8 cellular contexts compared by ENCODE assay signal in the genomic region with DNA sequence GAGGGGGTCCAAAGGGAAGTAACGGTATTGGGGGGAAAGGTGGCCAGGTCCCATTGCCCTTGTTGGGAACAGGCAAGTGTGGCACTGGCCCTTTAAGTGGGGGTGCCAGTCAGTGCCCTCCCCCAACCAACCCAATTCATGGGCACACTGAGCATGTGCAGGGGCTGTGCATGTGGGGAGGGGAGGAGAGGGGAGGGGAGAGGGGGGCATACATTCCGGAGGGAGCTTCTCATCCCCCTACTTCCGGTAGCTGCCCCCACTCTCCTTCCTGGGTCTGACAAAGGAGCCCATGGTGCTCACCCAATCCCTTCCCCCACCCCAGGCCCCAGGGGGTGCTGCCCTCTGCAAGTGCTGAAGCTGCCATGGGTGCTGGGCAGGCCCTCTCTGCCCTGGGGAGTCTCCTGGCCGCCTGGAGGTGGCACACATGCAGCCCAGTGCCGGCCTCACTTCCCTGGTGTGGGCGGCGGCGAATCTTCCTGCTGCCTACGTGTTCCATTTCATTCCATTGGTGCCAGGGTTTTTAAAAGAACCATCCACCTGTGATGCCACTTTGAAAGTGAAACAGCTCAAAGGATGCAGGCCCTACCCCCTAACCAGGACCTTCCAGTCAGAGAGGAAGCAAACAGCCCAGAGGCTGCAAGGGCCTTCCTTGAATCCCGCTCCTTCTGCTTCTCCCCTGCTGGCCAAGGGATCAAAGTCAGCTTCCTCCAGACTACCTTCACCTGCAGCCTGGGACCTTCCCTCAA. TPM values are rescaled to one million over a fixed set of nuclear protein-coding genes. Genes with fewer than 3 reads are reported as not detected.
DNase-seq lines count a peak whose midpoint lies in the region; ATAC-seq and TF ChIP-seq lines count a peak whose summit lies in the region.

No MANE protein-coding gene starts in this region.

- intact Hi-C loops in adrenal gland (cut with DNase I): no loop called here
- intact Hi-C loops in right cardiac atrium (cut with DNase I): no loop called here

- POLR2A ChIA-PET in AG04450 (lab: Yijun Ruan, JAX): interaction anchor here (0.5 to 5.4 kb wide), 5 partner anchors 11 to 1246 kb away, joined by 3 to 73 read pairs (median 6); a partner anchor contains a TSS

- peaks cover 22% of the 10 kb centered on the region for H3K36me3 Mint-ChIP-seq in GM23338 (ENCODE audit: low read depth)

- H3K27ac ChIP-seq in AG04450 (ENCODE audit: low read depth, low read length) (peak overlapping the region; percentile 75), GM23338 (ENCODE audit: low read depth) (peak overlapping the region; percentile 97), adrenal gland (peak overlapping the region; percentile 69 to 93 (median 83)), right cardiac atrium (ENCODE audit: low read length) (peak overlapping the region; percentile 92), rectal smooth muscle tissue (ENCODE audit: low read depth, low read length) (peak overlapping the region; percentile 97)

- DNase-seq in AG04450 (ENCODE audit: low read depth, low spot score) (no peak), GM23338 (ENCODE audit: low spot score) (peak; percentile 63), SK-MEL-5 (ENCODE audit: low read depth, low spot score) (peak; percentile 98), adrenal gland (peak; percentile 80 to 91 (median 87)), right cardiac atrium (peak; percentile 51 to 82 (median 82)), NCI-H2107 (lab: John Stamatoyannopoulos, UW) (no peak), NCI-H345 treated with DMSO at 0.1 percent for 48 hours (lab: John Stamatoyannopoulos, UW; ENCODE audit: unreplicated experiment) (no peak)

- TF ChIP-seq POLR2A in adrenal gland (IDR thresholded peaks at IDR 0.05): peak; percentile 24 to 68

- peaks cover 31% of the 10 kb centered on the region for H3K4me1 ChIP-seq in GM23338 (ENCODE audit: insufficient read depth)
- H3K4me1 ChIP-seq in adrenal gland (replicated peaks in 1 of 2): peaks cover 26 to 43% of the 10 kb centered on the region in 2 donors
- peaks cover 14% of the 10 kb centered on the region for H3K4me1 ChIP-seq in right cardiac atrium (ENCODE audit: control insufficient read depth, insufficient read depth, low read length)
- H3K4me1 ChIP-seq in rectal smooth muscle tissue (ENCODE audit: control insufficient read depth, insufficient read depth, low read length): peaks cover 20% of the 10 kb centered on the region

- peak overlapping the region; percentile 96 for H3K27ac Mint-ChIP-seq in GM23338

- TF ChIP-seq CTCF in AG04450 (IDR thresholded peaks at IDR 0.05; ENCODE audit: low read depth, low read length) (no peak), GM23338 (conservative IDR thresholded peaks at IDR 0.05; ENCODE audit: low read depth in 2 of 2) (0 out of 4 replicates have a peak, but pooled peaks of 1 of the 2 experiments have one; percentile 10), adrenal gland (IDR thresholded peaks at IDR 0.05) (peak in 3 of 6 experiments; percentile 12 to 18 (median 18))

- H3K79me2 ChIP-seq in GM23338 (replicated peaks; ENCODE audit: insufficient read depth): no peaks in the 10 kb centered on the region

- CTCF ChIA-PET in AG04450 (lab: Charles Lee): interaction anchor here (0.7 to 4.8 kb wide), 6 partner anchors 14 to 77 kb away, joined by 3 to 42 read pairs (median 8); a partner anchor contains a TSS

- 0 out of 2 replicates have a peak, but pooled peaks cover 8% of the 10 kb centered on the region for H3F3A ChIP-seq in GM23338 (replicated peaks; ENCODE audit: low read depth)

- H4K20me1 ChIP-seq in GM23338 (replicated peaks; ENCODE audit: insufficient read depth): no peaks in the 10 kb centered on the region

- H3K4me1 Mint-ChIP-seq in GM23338: peaks cover 36% of the 10 kb centered on the region

- in situ Hi-C loops in SK-MEL-5 (cut with HindIII; ENCODE audit: low pct_unique_long_range_greater_than_20kb, low sequenced_read_pairs): no loop called here

- H3K4me2 ChIP-seq in GM23338: peak overlapping the region; percentile 77

- H3K27me3 Mint-ChIP-seq in GM23338 (ENCODE audit: insufficient read depth, low read depth, poor library complexity): peaks cover 17% of the 10 kb centered on the region

- H3K9ac ChIP-seq in rectal smooth muscle tissue (ENCODE audit: low read length): peak overlapping the region; percentile 53

- H3K4me3 ChIP-seq in AG04450 (ENCODE audit: low read depth, low read length) (0 out of 2 replicates have a peak overlapping the region, but pooled peaks have one; percentile 10), GM23338 (peak overlapping the region; percentile 42; the same call in 1 of the 2 replicates), adrenal gland (peak overlapping the region in 3 of 4 donors; percentile 6 to 52 (median 25)), right cardiac atrium (ENCODE audit: low read length) (no peak overlapping the region), rectal smooth muscle tissue (ENCODE audit: low read length) (peak overlapping the region; percentile 58)

- H3K9me3 ChIP-seq in AG04450 (ENCODE audit: control insufficient read depth, insufficient read depth, low read length) (no peaks in the 10 kb centered on the region; the same call in 1 of the 2 replicates), adrenal gland (replicated peaks in 1 of 3) (no peaks in the 10 kb centered on the region), right cardiac atrium (ENCODE audit: control insufficient read depth, low read length) (no peaks in the 10 kb centered on the region)

- H3K36me3 ChIP-seq in GM23338 (ENCODE audit: insufficient read depth) (no peaks in the 10 kb centered on the region), adrenal gland (replicated peaks in 1 of 2) (peaks cover 0 to 10% of the 10 kb centered on the region in 2 donors), rectal smooth muscle tissue (ENCODE audit: control insufficient read depth, insufficient read depth, low read length) (no peaks in the 10 kb centered on the region)

- no peaks in the 10 kb centered on the region for H3K9me3 Mint-ChIP-seq in GM23338

- peak; percentile 33 for ATAC-seq in GM23338
- peak; percentile 64 to 75 for ATAC-seq in right cardiac atrium

- H3K9me2 ChIP-seq in GM23338 (ENCODE audit: insufficient read depth): no peaks in the 10 kb centered on the region

- H2AFZ ChIP-seq in GM23338: peak overlapping the region; percentile 90

- 16 to 37% (median 22%) methylated on average over 8 to 10 of the region's 10 CpGs for WGBS in adrenal gland, 4 donors
- 40% methylated on average over 10 of the region's 10 CpGs for WGBS in right cardiac atrium

- peak overlapping the region; percentile 4; the same call in 1 of the 3 replicates for H3K4me3 Mint-ChIP-seq in GM23338

- H3K27me3 ChIP-seq in AG04450 (ENCODE audit: control insufficient read depth, insufficient read depth, low read length): no peaks in the 10 kb centered on the region
- no peaks in the 10 kb centered on the region for H3K27me3 ChIP-seq in GM23338 (ENCODE audit: insufficient read depth)
- H3K27me3 ChIP-seq in adrenal gland: no peaks in the 10 kb centered on the region
- H3K27me3 ChIP-seq in right cardiac atrium (ENCODE audit: control insufficient read depth, insufficient read depth): no peaks in the 10 kb centered on the region
- no peaks in the 10 kb centered on the region for H3K27me3 ChIP-seq in rectal smooth muscle tissue (ENCODE audit: control insufficient read depth, insufficient read depth, low read length)

RNA-seq across cellular contexts. Expression of a gene that starts 11.0 kb away (rescaled TPM):
- polyA plus RNA-seq in AG04450 (2011; rRNA removed) (4.2 and 4.5 TPM in 2 replicates), GM23338 (2016; fragmentation: Nextera tagmentation; extraction: Ambion mirVana) (9.5 and 12.4 TPM in 2 replicates), adrenal gland (10 to 100 TPM in 2 of 3 donors, 1 to 10 TPM in 1; 4.5 to 18.0 (median 14.7) TPM), right cardiac atrium (6.5 TPM)
- 3.2 and 5.0 TPM in 2 replicates for polyA minus RNA-seq in AG04450 (2011; rRNA and poly(A)+ RNA removed)
- total RNA-seq in GM23338 (2014; rRNA removed; shearing (Covaris generic)): 9.0 and 9.8 TPM in 2 replicates
- total RNA-seq in SK-MEL-5 (2014; rRNA removed; shearing (Covaris generic)): 14.0 and 14.2 TPM in 2 replicates
- polyA plus RNA-seq in SK-MEL-5 (2015; cell fraction: cytosol; rRNA removed): 25.3 and 28.3 TPM in 2 replicates
- 8.8 and 12.9 TPM in 2 replicates for polyA plus RNA-seq in SK-MEL-5 (2015; cell fraction: nucleus; rRNA removed)
- total RNA-seq in adrenal gland (10 to 100 TPM in 7 of 8 donors, 1 to 10 TPM in 1; 8.5 to 28.1 (median 17.6) TPM), right cardiac atrium (1 to 10 TPM; 3.5 to 8.2 (median 6.6) TPM)

RNA-seq across cellular contexts. Expression of a gene that starts 24.4 kb away (rescaled TPM):
- polyA plus RNA-seq in AG04450 (2011; rRNA removed) (12.4 and 13.2 TPM in 2 replicates), GM23338 (2016; fragmentation: Nextera tagmentation; extraction: Ambion mirVana) (9.2 and 9.7 TPM in 2 replicates), adrenal gland (10 to 100 TPM; 23.3 to 26.0 (median 24.4) TPM), right cardiac atrium (21.2 TPM)
- 10.0 and 11.4 TPM in 2 replicates for polyA minus RNA-seq in AG04450 (2011; rRNA and poly(A)+ RNA removed)
- 10.9 and 11.9 TPM in 2 replicates for total RNA-seq in GM23338 (2014; rRNA removed; shearing (Covaris generic))
- total RNA-seq in SK-MEL-5 (2014; rRNA removed; shearing (Covaris generic)): 10.6 and 14.4 TPM in 2 replicates
- 31.6 and 32.3 TPM in 2 replicates for polyA plus RNA-seq in SK-MEL-5 (2015; cell fraction: cytosol; rRNA removed)
- polyA plus RNA-seq in SK-MEL-5 (2015; cell fraction: nucleus; rRNA removed): 24.4 and 38.3 TPM in 2 replicates
- total RNA-seq in adrenal gland (100 to 1,000 TPM in 1 of 8 donors, 10 to 100 TPM in 7; 25.1 to 159 (median 46.8) TPM), right cardiac atrium (10 to 100 TPM; 37.1 to 42.6 (median 40.6) TPM)

RNA-seq across cellular contexts. Expression of a gene that starts 37.2 kb away (rescaled TPM):
- polyA plus RNA-seq in AG04450 (2011; rRNA removed) (4.0 and 4.7 TPM in 2 replicates), GM23338 (2016; fragmentation: Nextera tagmentation; extraction: Ambion mirVana) (4.5 and 5.1 TPM in 2 replicates), adrenal gland (10 to 100 TPM in 2 of 3 donors, 1 to 10 TPM in 1; 7.9 to 71.3 (median 44.5) TPM), right cardiac atrium (12.0 TPM)
- polyA minus RNA-seq in AG04450 (2011; rRNA and poly(A)+ RNA removed): 2.6 TPM in 2 replicates
- 5.1 and 6.7 TPM in 2 replicates for total RNA-seq in GM23338 (2014; rRNA removed; shearing (Covaris generic))
- 1.7 and 3.3 TPM in 2 replicates for total RNA-seq in SK-MEL-5 (2014; rRNA removed; shearing (Covaris generic))
- 4.2 and 5.6 TPM in 2 replicates for polyA plus RNA-seq in SK-MEL-5 (2015; cell fraction: cytosol; rRNA removed)
- 13.5 and 22.8 TPM in 2 replicates for polyA plus RNA-seq in SK-MEL-5 (2015; cell fraction: nucleus; rRNA removed)
- total RNA-seq in adrenal gland (10 to 100 TPM; 13.1 to 30.6 (median 23.6) TPM), right cardiac atrium (10 to 100 TPM; 11.9 to 14.8 (median 12.6) TPM)

RNA-seq across cellular contexts. Expression of a gene that starts 40.4 kb away (rescaled TPM):
- polyA plus RNA-seq in AG04450 (2011; rRNA removed): 28.2 and 42.3 TPM in 2 replicates
- 64.1 and 86.5 TPM in 2 replicates for polyA minus RNA-seq in AG04450 (2011; rRNA and poly(A)+ RNA removed)
- 15.9 and 32.1 TPM in 2 replicates for total RNA-seq in GM23338 (2014; rRNA removed; shearing (Covaris generic))
- polyA plus RNA-seq in GM23338 (2016; fragmentation: Nextera tagmentation; extraction: Ambion mirVana): 3.0 and 5.7 TPM in 2 replicates
- total RNA-seq in SK-MEL-5 (2014; rRNA removed; shearing (Covaris generic)): 4.0 and 9.8 TPM in 2 replicates
- polyA plus RNA-seq in SK-MEL-5 (2015; cell fraction: cytosol; rRNA removed): 31.2 and 36.3 TPM in 2 replicates
- 20.6 and 47.6 TPM in 2 replicates for polyA plus RNA-seq in SK-MEL-5 (2015; cell fraction: nucleus; rRNA removed)
- total RNA-seq in adrenal gland: 100 to 1,000 TPM in 5 of 8 donors, 10 to 100 TPM in 3; 48.6 to 246 (median 149) TPM
- polyA plus RNA-seq in adrenal gland: 10 to 100 TPM; 33.2 to 68.1 (median 36.4) TPM
- total RNA-seq in right cardiac atrium: 100 to 1,000 TPM in 3 of 4 donors, 10 to 100 TPM in 1; 94.2 to 164 (median 138) TPM
- 100 TPM for polyA plus RNA-seq in right cardiac atrium

RNA-seq across cellular contexts. Expression of a gene that starts 49.0 kb away (rescaled TPM):
- polyA plus RNA-seq in AG04450 (2011; rRNA removed) (1.1 and 1.8 TPM in 2 replicates), GM23338 (2016; fragmentation: Nextera tagmentation; extraction: Ambion mirVana) (5.6 and 6.6 TPM in 2 replicates), adrenal gland (10 to 100 TPM in 2 of 3 donors, 1 to 10 TPM in 1; 3.6 to 31.9 (median 13.7) TPM), right cardiac atrium (10.5 TPM)
- polyA minus RNA-seq in AG04450 (2011; rRNA and poly(A)+ RNA removed): 2.6 and 3.2 TPM in 2 replicates
- 9.3 and 23.1 TPM in 2 replicates for total RNA-seq in GM23338 (2014; rRNA removed; shearing (Covaris generic))
- total RNA-seq in SK-MEL-5 (2014; rRNA removed; shearing (Covaris generic)): 0.21 and 0.63 TPM in 2 replicates
- polyA plus RNA-seq in SK-MEL-5 (2015; cell fraction: cytosol; rRNA removed): 1.0 and 1.6 TPM in 2 replicates
- 0.48 and 1.8 TPM in 2 replicates for polyA plus RNA-seq in SK-MEL-5 (2015; cell fraction: nucleus; rRNA removed)
- total RNA-seq in adrenal gland (10 to 100 TPM in 6 of 8 donors, 1 to 10 TPM in 2; 6.7 to 20.3 (median 15.3) TPM), right cardiac atrium (10 to 100 TPM; 12.3 to 17.0 (median 14.1) TPM)

Comparison
In these comparisons a context has a peak if more than half of its experiments do, and no peak if none do; other contexts are left out.
1. DNase-seq: peak in GM23338 (single experiment), SK-MEL-5 (single experiment), adrenal gland (7 of 7) and right cardiac atrium (3 of 3); none in AG04450 (single experiment), NCI-H2107 (single experiment) and NCI-H345 treated with DMSO at 0.1 percent for 48 hours (single experiment).
2. Peak in every context shown above with its lines, with median percentiles within 50 percentile points of each other: H3K27ac ChIP-seq.